ENCODE assay signal across 14 cellular contexts in the genomic region with DNA sequence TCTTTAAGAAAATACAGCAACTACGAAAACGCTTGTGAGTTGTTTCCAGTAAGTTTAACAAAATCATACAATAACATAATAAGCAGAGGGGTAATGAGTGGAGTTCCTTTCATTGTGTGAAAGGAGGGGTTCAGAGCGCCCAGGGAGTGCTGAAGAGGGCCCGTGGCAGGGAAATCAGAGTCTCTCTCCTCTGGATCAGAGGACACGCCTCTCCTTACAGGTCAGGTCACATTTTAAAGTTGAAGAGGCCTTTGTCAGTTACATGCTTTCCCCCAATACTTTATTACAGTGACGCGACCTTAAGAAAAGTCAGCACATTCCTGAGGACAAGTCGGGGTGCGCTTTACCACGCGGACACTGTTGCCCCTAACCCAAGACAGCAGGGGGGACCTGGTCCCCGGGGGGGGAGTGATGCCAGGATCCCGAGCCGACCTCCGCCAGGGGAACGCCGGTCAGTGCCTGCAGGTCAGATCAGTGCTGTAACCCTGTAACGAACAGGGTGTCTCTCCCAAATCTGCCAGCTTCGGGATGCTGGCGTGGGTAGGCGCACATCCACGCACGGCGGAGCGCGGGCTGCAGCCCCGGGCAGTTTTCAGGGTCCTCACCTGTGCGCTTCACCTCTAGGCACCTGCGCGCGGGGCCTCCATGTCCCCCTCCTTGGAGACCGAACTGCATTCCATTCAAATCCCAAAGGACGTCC. TPM values are rescaled to one million over a fixed set of nuclear protein-coding genes. Genes with fewer than 3 reads are reported as not detected.
DNase-seq lines count a peak whose midpoint lies in the region; ATAC-seq and TF ChIP-seq lines count a peak whose summit lies in the region.
"Had no signal": no experiment of that assay in that cellular context is flagged by ENCODE, and none has a peak within 500 bp of the region (broad histone marks: within the 10 kb centered on the region; RNA-seq: fewer than 3 reads in every experiment).

No MANE protein-coding gene starts in this region.

- H3K4me2 ChIP-seq in trophoblast cell (ENCODE audit: low read length), result peak overlapping the region; percentile 98

- H3K9ac ChIP-seq in ES-I3 (ENCODE audit: low read depth, low read length) (peak overlapping the region; percentile 43), trophoblast cell (ENCODE audit: low read length) (no peak overlapping the region)

- no peaks in the 10 kb centered on the region for H3K79me2 ChIP-seq in trophoblast cell (ENCODE audit: control insufficient read depth, insufficient read depth, low read length, poor library complexity)

- H3K4me3 ChIP-seq in coronary artery, result peak overlapping the region; percentile 66
- H3K4me3 ChIP-seq in trophoblast cell (ENCODE audit: low read depth, low read length), result peak overlapping the region; percentile 72

- ATAC-seq in left colon, result peak; percentile 57

- H2AK5ac ChIP-seq in trophoblast cell (ENCODE audit: low read length), result no peak overlapping the region

- peak overlapping the region; percentile 3 for H3K14ac ChIP-seq in trophoblast cell (ENCODE audit: low read length)

- no peak for DNase-seq in coronary artery (ENCODE audit: low spot score)
- DNase-seq in left colon, result no peak
- DNase-seq in trophoblast cell, result peak in 1 of 2 donors; percentile 36
- no peak for DNase-seq in NCI-H1092 (lab: John Stamatoyannopoulos, UW)
- no peak for DNase-seq in DMS114 treated with DMSO at 0.1 percent for 48 hours (lab: John Stamatoyannopoulos, UW; ENCODE audit: unreplicated experiment)
- DNase-seq in HK-2 (ENCODE audit: unreplicated experiment), result no peak
- no peak for DNase-seq in putamen (ENCODE audit: low spot score)
- DNase-seq: activated naive CD4-positive, alpha-beta T cell; central memory CD4-positive, alpha-beta T cell; DMS79; occipital lobe; Peyer's patch; stimulated activated CD4-positive, alpha-beta T cell treated with anti-CD3 and anti-CD28 coated beads, Interleukin-1b, Interleukin-23, amount 100 ng/mL, for 48 hours had no signal

- peak overlapping the region; percentile 5 for H4K91ac ChIP-seq in trophoblast cell (ENCODE audit: low read depth, low read length)

- H2BK5ac ChIP-seq in trophoblast cell (ENCODE audit: low read depth, low read length, poor library complexity), result peak overlapping the region; percentile 19

- H3K27me3 ChIP-seq in trophoblast cell (ENCODE audit: insufficient read depth, low read length), result peaks cover 19% of the 10 kb centered on the region

- H3K4ac ChIP-seq in trophoblast cell (ENCODE audit: low read depth, low read length), result no peak overlapping the region

- H3K4me1 ChIP-seq in ES-I3 (ENCODE audit: insufficient read depth, low read length) (peaks cover 12% of the 10 kb centered on the region), trophoblast cell (ENCODE audit: control insufficient read depth in 1 of 2, insufficient read depth in 2 of 2, low read length in 2 of 2) (peaks cover 9 to 15% of the 10 kb centered on the region in 2 experiments)

- H3K27ac ChIP-seq in coronary artery (no peak overlapping the region), trophoblast cell (ENCODE audit: low read depth, low read length) (no peak overlapping the region)
- H3K27ac ChIP-seq: Peyer's patch had no signal

- H3K18ac ChIP-seq in trophoblast cell (ENCODE audit: low read length), result no peak overlapping the region

- intact Hi-C loops in left colon (cut with DNase I, micrococcal nuclease), result no loop called here

- peaks cover 8% of the 10 kb centered on the region for H3K79me1 ChIP-seq in trophoblast cell (ENCODE audit: low read length)

- H2BK120ac ChIP-seq in trophoblast cell (ENCODE audit: insufficient read depth, low read length, poor library complexity), result no peak overlapping the region

- H3K23ac ChIP-seq in trophoblast cell (ENCODE audit: low read length), result no peak overlapping the region

- no peak overlapping the region for H2BK12ac ChIP-seq in trophoblast cell (ENCODE audit: low read length)

- no peak overlapping the region for H4K12ac ChIP-seq in trophoblast cell (ENCODE audit: low read depth, low read length)

- WGBS in trophoblast cell (ENCODE audit: extremely low coverage, insufficient coverage, insufficient read length), result no CpG with 5 or more reads among the region's 33 CpGs

- H4K8ac ChIP-seq in trophoblast cell (ENCODE audit: low read depth, low read length), result no peak overlapping the region

- H2AFZ ChIP-seq in trophoblast cell (ENCODE audit: insufficient read depth, low read length, poor library complexity), result no peak overlapping the region

- H3K36me3 ChIP-seq in ES-I3 (ENCODE audit: insufficient read depth, low read length) (no peaks in the 10 kb centered on the region), trophoblast cell (ENCODE audit: control insufficient read depth in 1 of 2, insufficient read depth in 2 of 2, low read length in 2 of 2) (no peaks in the 10 kb centered on the region)
- H3K36me3 ChIP-seq: Peyer's patch had no signal

- TF ChIP-seq CTCF in coronary artery (IDR thresholded peaks at IDR 0.05), result no peak

- H3K9me3 ChIP-seq in ES-I3 (ENCODE audit: control insufficient read depth, insufficient read depth, low read length), result 0 out of 2 replicates have a peak, but pooled peaks cover 7% of the 10 kb centered on the region
- H3K9me3 ChIP-seq in trophoblast cell (ENCODE audit: insufficient read depth, low read depth, low read length), result no peaks in the 10 kb centered on the region

RNA-seq across cellular contexts. Expression of gene DACT2, which starts 0.8 kb away (rescaled TPM):
- 1 to 10 TPM; 1.9 to 2.5 TPM for total RNA-seq in left colon
- polyA plus RNA-seq in trophoblast cell (2013), result 30.3 and 30.7 TPM in 2 replicates
